In the genomic region with DNA sequence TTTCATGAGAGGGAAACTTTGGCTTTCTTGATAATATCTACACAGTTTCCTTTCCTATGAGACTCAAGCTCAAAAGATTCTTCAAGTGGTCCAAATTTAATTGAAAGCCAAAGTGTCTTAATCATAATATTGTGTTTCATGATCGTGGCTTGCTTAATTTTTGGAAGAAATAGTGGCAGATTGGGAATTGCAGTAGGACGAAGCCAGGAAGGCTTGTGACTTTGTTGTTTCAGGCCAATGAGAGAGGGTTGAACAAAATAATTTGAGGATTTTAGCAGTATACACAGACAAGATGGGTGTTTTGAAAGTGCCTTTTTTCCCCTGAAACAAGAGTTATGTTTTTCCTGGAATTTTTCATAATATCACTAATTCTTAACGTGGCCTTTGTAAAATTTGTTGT, we compare ENCODE assay signal across 1 cellular context.
TF ChIP-seq lines count a peak whose summit lies in the region.

No MANE protein-coding gene starts in this region.

TF ChIP-seq in IMR-90, 13 proteins besides CTCF, POLR2A, EP300 and RAD21:
- TF ChIP-seq FOS (IDR thresholded peaks at IDR 0.05; ENCODE audit: low read depth, low read length) (no peak), SMC3 (IDR thresholded peaks at IDR 0.05; ENCODE audit: low read depth, low read length) (no peak), CEBPB (IDR thresholded peaks at IDR 0.05; ENCODE audit: low read depth, low read length) (no peak), RCOR1 (IDR thresholded peaks at IDR 0.05; ENCODE audit: insufficient replicate concordance, low read length) (no peak), NFE2L2 (IDR thresholded peaks at IDR 0.05; ENCODE audit: low read depth, low read length) (no peak), MAZ (IDR thresholded peaks at IDR 0.05; ENCODE audit: borderline replicate concordance, low read depth, low read length) (no peak), BHLHE40 (IDR thresholded peaks at IDR 0.05; ENCODE audit: low read depth, low read length) (no peak), MAFK (IDR thresholded peaks at IDR 0.05; ENCODE audit: low read depth, low read length) (no peak), MXI1 (IDR thresholded peaks at IDR 0.05; ENCODE audit: borderline replicate concordance, low read depth, low read length) (no peak), CHD1 (IDR thresholded peaks at IDR 0.05; ENCODE audit: low read depth, low read length) (no peak), RFX5 (IDR thresholded peaks at IDR 0.05; ENCODE audit: low read depth, low read length) (no peak)
- TF ChIP-seq, protein P1, sequence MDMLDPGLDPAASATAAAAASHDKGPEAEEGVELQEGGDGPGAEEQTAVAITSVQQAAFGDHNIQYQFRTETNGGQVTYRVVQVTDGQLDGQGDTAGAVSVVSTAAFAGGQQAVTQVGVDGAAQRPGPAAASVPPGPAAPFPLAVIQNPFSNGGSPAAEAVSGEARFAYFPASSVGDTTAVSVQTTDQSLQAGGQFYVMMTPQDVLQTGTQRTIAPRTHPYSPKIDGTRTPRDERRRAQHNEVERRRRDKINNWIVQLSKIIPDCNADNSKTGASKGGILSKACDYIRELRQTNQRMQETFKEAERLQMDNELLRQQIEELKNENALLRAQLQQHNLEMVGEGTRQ (IDR thresholded peaks at IDR 0.05; ENCODE audit: low read depth, low read length), result no peak
- TF ChIP-seq, protein P2, sequence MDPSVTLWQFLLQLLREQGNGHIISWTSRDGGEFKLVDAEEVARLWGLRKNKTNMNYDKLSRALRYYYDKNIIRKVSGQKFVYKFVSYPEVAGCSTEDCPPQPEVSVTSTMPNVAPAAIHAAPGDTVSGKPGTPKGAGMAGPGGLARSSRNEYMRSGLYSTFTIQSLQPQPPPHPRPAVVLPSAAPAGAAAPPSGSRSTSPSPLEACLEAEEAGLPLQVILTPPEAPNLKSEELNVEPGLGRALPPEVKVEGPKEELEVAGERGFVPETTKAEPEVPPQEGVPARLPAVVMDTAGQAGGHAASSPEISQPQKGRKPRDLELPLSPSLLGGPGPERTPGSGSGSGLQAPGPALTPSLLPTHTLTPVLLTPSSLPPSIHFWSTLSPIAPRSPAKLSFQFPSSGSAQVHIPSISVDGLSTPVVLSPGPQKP (IDR thresholded peaks at IDR 0.05; ENCODE audit: borderline replicate concordance, low read depth, low read length), result no peak
TF ChIP-seq in IMR-90: peak in this region for 0.
